24 cellular contexts compared by ENCODE assay signal in genomic region chr7:140375323-140375722, GRCh38. TPM values are rescaled to one million over a fixed set of nuclear protein-coding genes. Genes with fewer than 3 reads are reported as not detected.
DNase-seq lines count a peak whose midpoint lies in the region; ATAC-seq and TF ChIP-seq lines count a peak whose summit lies in the region.
"Had no signal": no experiment of that assay in that cellular context is flagged by ENCODE, and none has a peak within 500 bp of the region (broad histone marks: within the 10 kb centered on the region; RNA-seq: fewer than 3 reads in every experiment).

No MANE protein-coding gene starts in this region.

- no peak for ATAC-seq in activated T-cell treated with anti-CD3 and anti-CD28 coated beads, Interleukin-2, amount 50 U/mL, for 72 hours (replicated peaks in 1 of 2)
- ATAC-seq in CD8-positive, alpha-beta T cell, result no peak
- no peak for ATAC-seq in stimulated activated memory B cell treated with anti-CD40 and anti-IgM and Interleukin-4, amounts not matched to agents 10 μg/mL and 1 μg/mL and 100 μg/mL, for 72 hours
- ATAC-seq in GM21381 (IDR thresholded peaks at IDR 0.05; ENCODE audit: unreplicated experiment), result no peak

- no peaks in the 10 kb centered on the region for H3K27me3 Mint-ChIP-seq in activated T-cell treated with anti-CD3 and anti-CD28 coated beads, Interleukin-2, amount 50 U/mL, for 72 hours (ENCODE audit: low read depth)
- H3K27me3 Mint-ChIP-seq in CD8-positive, alpha-beta T cell (ENCODE audit: low read depth), result no peaks in the 10 kb centered on the region
- H3K27me3 Mint-ChIP-seq in activated T-helper 2 cell treated with anti-CD3 and anti-CD28 coated beads, Interferon-gamma antibody, Interleukin-2, Interleukin-4, amounts not matched to agents 10 μg/mL and 5 μg/mL and 100 μg/mL, durations not matched to agents 14 hours and 24 hours and 36 hours (ENCODE audit: low read depth), result no peaks in the 10 kb centered on the region
- no peaks in the 10 kb centered on the region for H3K27me3 Mint-ChIP-seq in stimulated activated memory B cell treated with anti-CD40 and anti-IgM and Interleukin-4, amounts not matched to agents 10 μg/mL and 1 μg/mL and 100 μg/mL, for 72 hours
- H3K27me3 Mint-ChIP-seq: dendritic cell treated with granulocyte-macrophage colony-stimulating factor and Interleukin-4, amounts not matched to agents 40 ng/mL and 50 ng/mL, for 4 days had no signal

- H3K9me3 Mint-ChIP-seq in activated T-cell treated with anti-CD3 and anti-CD28 coated beads, Interleukin-2, amount 50 U/mL, for 72 hours, result no peaks in the 10 kb centered on the region
- no peaks in the 10 kb centered on the region for H3K9me3 Mint-ChIP-seq in CD8-positive, alpha-beta T cell
- no peaks in the 10 kb centered on the region for H3K9me3 Mint-ChIP-seq in activated T-helper 2 cell treated with anti-CD3 and anti-CD28 coated beads, Interferon-gamma antibody, Interleukin-2, Interleukin-4, amounts not matched to agents 10 μg/mL and 5 μg/mL and 100 μg/mL, durations not matched to agents 14 hours and 24 hours and 36 hours
- no peaks in the 10 kb centered on the region for H3K9me3 Mint-ChIP-seq in stimulated activated memory B cell treated with anti-CD40 and anti-IgM and Interleukin-4, amounts not matched to agents 10 μg/mL and 1 μg/mL and 100 μg/mL, for 72 hours
- H3K9me3 Mint-ChIP-seq: dendritic cell treated with granulocyte-macrophage colony-stimulating factor and Interleukin-4, amounts not matched to agents 40 ng/mL and 50 ng/mL, for 4 days; mesothelial cell of epicardium; nephron had no signal

- peak overlapping the region; percentile 70 to 82 for H3K4me3 Mint-ChIP-seq in activated T-cell treated with anti-CD3 and anti-CD28 coated beads, Interleukin-2, amount 50 U/mL, for 72 hours
- peak overlapping the region; percentile 86 for H3K4me3 Mint-ChIP-seq in CD8-positive, alpha-beta T cell
- peak overlapping the region; percentile 65 for H3K4me3 Mint-ChIP-seq in activated T-helper 2 cell treated with anti-CD3 and anti-CD28 coated beads, Interferon-gamma antibody, Interleukin-2, Interleukin-4, amounts not matched to agents 10 μg/mL and 5 μg/mL and 100 μg/mL, durations not matched to agents 14 hours and 24 hours and 36 hours (ENCODE audit: low read depth)
- H3K4me3 Mint-ChIP-seq in stimulated activated memory B cell treated with anti-CD40 and anti-IgM and Interleukin-4, amounts not matched to agents 10 μg/mL and 1 μg/mL and 100 μg/mL, for 72 hours, result no peak overlapping the region
- H3K4me3 Mint-ChIP-seq: mesothelial cell of epicardium, nephron had no signal

- POLR2A ChIA-PET in CD8-positive, alpha-beta T cell (lab: Charles Lee), result interaction anchor here (0.7 to 2.5 kb wide), 5 partner anchors 9 to 1242 kb away, joined by 3 to 13 read pairs (median 5); partner anchors contain the start of gene SLC37A3

- no peaks in the 10 kb centered on the region for H3K9me3 ChIP-seq in CD8-positive, alpha-beta T cell (ENCODE audit: low read length)
- no peaks in the 10 kb centered on the region for H3K9me3 ChIP-seq in HAP-1
- H3K9me3 ChIP-seq: left ventricle myocardium inferior, suprapubic skin had no signal

- H3K36me3 Mint-ChIP-seq in activated T-cell treated with anti-CD3 and anti-CD28 coated beads, Interleukin-2, amount 50 U/mL, for 72 hours (ENCODE audit: insufficient read depth in 2 of 2), result peaks cover 13 to 27% of the 10 kb centered on the region in 2 donors
- peaks cover 29% of the 10 kb centered on the region for H3K36me3 Mint-ChIP-seq in CD8-positive, alpha-beta T cell
- H3K36me3 Mint-ChIP-seq in activated T-helper 2 cell treated with anti-CD3 and anti-CD28 coated beads, Interferon-gamma antibody, Interleukin-2, Interleukin-4, amounts not matched to agents 10 μg/mL and 5 μg/mL and 100 μg/mL, durations not matched to agents 14 hours and 24 hours and 36 hours (ENCODE audit: low read depth), result peaks cover 76% of the 10 kb centered on the region
- peaks cover 39% of the 10 kb centered on the region for H3K36me3 Mint-ChIP-seq in stimulated activated memory B cell treated with anti-CD40 and anti-IgM and Interleukin-4, amounts not matched to agents 10 μg/mL and 1 μg/mL and 100 μg/mL, for 72 hours

- in situ Hi-C loops in HAP-1 (cut with MboI; ENCODE audit: low sequenced_read_pairs), result no loop called here

- peaks cover 74% of the 10 kb centered on the region for H3K4me1 Mint-ChIP-seq in activated T-cell treated with anti-CD3 and anti-CD28 coated beads, Interleukin-2, amount 50 U/mL, for 72 hours (ENCODE audit: low read depth)
- H3K4me1 Mint-ChIP-seq in CD8-positive, alpha-beta T cell (ENCODE audit: low read depth), result peaks cover 15% of the 10 kb centered on the region
- peaks cover 56% of the 10 kb centered on the region for H3K4me1 Mint-ChIP-seq in activated T-helper 2 cell treated with anti-CD3 and anti-CD28 coated beads, Interferon-gamma antibody, Interleukin-2, Interleukin-4, amounts not matched to agents 10 μg/mL and 5 μg/mL and 100 μg/mL, durations not matched to agents 14 hours and 24 hours and 36 hours (ENCODE audit: low read depth)
- peaks cover 17% of the 10 kb centered on the region for H3K4me1 Mint-ChIP-seq in stimulated activated memory B cell treated with anti-CD40 and anti-IgM and Interleukin-4, amounts not matched to agents 10 μg/mL and 1 μg/mL and 100 μg/mL, for 72 hours
- H3K4me1 Mint-ChIP-seq: mesothelial cell of epicardium, nephron had no signal

- no peak overlapping the region for H3K27ac ChIP-seq in CD8-positive, alpha-beta T cell (ENCODE audit: low read depth, low read length)
- H3K27ac ChIP-seq: left ventricle myocardium inferior, suprapubic skin had no signal

- H3K4me1 ChIP-seq in CD8-positive, alpha-beta T cell (ENCODE audit: insufficient read depth, low read length), result peaks cover 16% of the 10 kb centered on the region
- H3K4me1 ChIP-seq in HAP-1, result no peaks in the 10 kb centered on the region
- H3K4me1 ChIP-seq: left ventricle myocardium inferior, suprapubic skin had no signal

- peaks cover 3% of the 10 kb centered on the region for H3K36me3 ChIP-seq in CD8-positive, alpha-beta T cell (ENCODE audit: insufficient read depth, low read length)
- H3K36me3 ChIP-seq in HAP-1 (replicated peaks), result peaks cover 9% of the 10 kb centered on the region

- H3K4me3 ChIP-seq in CD8-positive, alpha-beta T cell (ENCODE audit: low read depth, low read length), result peak overlapping the region; percentile 34
- H3K4me3 ChIP-seq in HAP-1, result no peak overlapping the region
- H3K4me3 ChIP-seq: left ventricle myocardium inferior, SK-N-MC, skin epidermis, suprapubic skin had no signal

- TF ChIP-seq CTCF in CD8-positive, alpha-beta T cell (IDR thresholded peaks at IDR 0.05), result no peak

- intact Hi-C loops in CD8-positive, alpha-beta T cell (cut with DNase I, micrococcal nuclease), result no loop called here
- intact Hi-C loops in activated T-helper 2 cell treated with anti-CD3 and anti-CD28 coated beads, Interferon-gamma antibody, Interleukin-2, Interleukin-4, amounts not matched to agents 10 μg/mL and 5 μg/mL and 100 μg/mL, durations not matched to agents 14 hours and 24 hours and 36 hours (cut with micrococcal nuclease), result loop anchor here (5.0 kb wide), 3 partner anchors 77 to 163 kb away; no protein-coding TSS in a partner anchor

- no peak for DNase-seq in activated T-cell treated with anti-CD3 and anti-CD28 coated beads, Interleukin-2, amount 50 U/mL, for 72 hours
- no peak for DNase-seq in activated T-cell treated with anti-CD3 and anti-CD28 coated beads, Interleukin-2, amount 50 U/mL, for 1 hour
- no peak for DNase-seq in CD8-positive, alpha-beta T cell
- DNase-seq in activated T-helper 2 cell treated with anti-CD3 and anti-CD28 coated beads, Interferon-gamma antibody, Interleukin-2, Interleukin-4, amounts not matched to agents 10 μg/mL and 5 μg/mL and 100 μg/mL, durations not matched to agents 14 hours and 24 hours and 36 hours (ENCODE audit: low spot score), result no peak
- no peak for DNase-seq in HAP-1 (ENCODE audit: low spot score in 2 of 2)
- DNase-seq: caudate nucleus, left ventricle myocardium inferior, NCI-H1048, NCI-H187 treated with DMSO at 0.1 percent for 48 hours, NCI-H2227 treated with DMSO at 0.1 percent for 48 hours, NCI-H69, T-helper 9 cell had no signal

- CTCF ChIA-PET in CD8-positive, alpha-beta T cell (lab: Charles Lee), result interaction anchor here (0.7 kb wide), 1 partner anchor 81 kb away, joined by 5 read pairs; no protein-coding TSS in a partner anchor

- peak overlapping the region; percentile 97 for H3K27ac Mint-ChIP-seq in activated T-cell treated with anti-CD3 and anti-CD28 coated beads, Interleukin-2, amount 50 U/mL, for 72 hours
- peak overlapping the region; percentile 94 for H3K27ac Mint-ChIP-seq in CD8-positive, alpha-beta T cell
- H3K27ac Mint-ChIP-seq in activated T-helper 2 cell treated with anti-CD3 and anti-CD28 coated beads, Interferon-gamma antibody, Interleukin-2, Interleukin-4, amounts not matched to agents 10 μg/mL and 5 μg/mL and 100 μg/mL, durations not matched to agents 14 hours and 24 hours and 36 hours, result peak overlapping the region; percentile 97
- H3K27ac Mint-ChIP-seq in stimulated activated memory B cell treated with anti-CD40 and anti-IgM and Interleukin-4, amounts not matched to agents 10 μg/mL and 1 μg/mL and 100 μg/mL, for 72 hours, result peak overlapping the region; percentile 80
- H3K27ac Mint-ChIP-seq: mesothelial cell of epicardium, nephron had no signal

- H3K27me3 ChIP-seq in CD8-positive, alpha-beta T cell (ENCODE audit: insufficient read depth, low read length), result no peaks in the 10 kb centered on the region
- H3K27me3 ChIP-seq in HAP-1 (ENCODE audit: low read depth), result no peaks in the 10 kb centered on the region
- H3K27me3 ChIP-seq: suprapubic skin had no signal

RNA-seq across cellular contexts. Expression of gene SLC37A3, which starts 23.0 kb away (rescaled TPM):
- total RNA-seq in activated T-cell treated with anti-CD3 and anti-CD28 coated beads, Interleukin-2, amount 50 U/mL, for 72 hours, result 10 to 100 TPM; 54.0 to 77.7 TPM
- total RNA-seq in CD8-positive, alpha-beta T cell, result 10 to 100 TPM; 28.4 to 32.1 TPM
- 98.3 and 105 TPM in 2 replicates for total RNA-seq in activated T-helper 2 cell treated with anti-CD3 and anti-CD28 coated beads, Interferon-gamma antibody, Interleukin-2, Interleukin-4, amounts not matched to agents 10 μg/mL and 5 μg/mL and 100 μg/mL, durations not matched to agents 14 hours and 24 hours and 36 hours

RNA-seq across cellular contexts. Expression of gene RAB19, which starts 28.5 kb away (rescaled TPM):
- total RNA-seq in activated T-cell treated with anti-CD3 and anti-CD28 coated beads, Interleukin-2, amount 50 U/mL, for 72 hours, result 10 to 100 TPM; 13.7 to 17.5 TPM
- 1 to 10 TPM; 1.9 to 4.2 TPM for total RNA-seq in CD8-positive, alpha-beta T cell
- 12.5 and 14.5 TPM in 2 replicates for total RNA-seq in activated T-helper 2 cell treated with anti-CD3 and anti-CD28 coated beads, Interferon-gamma antibody, Interleukin-2, Interleukin-4, amounts not matched to agents 10 μg/mL and 5 μg/mL and 100 μg/mL, durations not matched to agents 14 hours and 24 hours and 36 hours
- total RNA-seq: astrocyte, glomerular endothelial cell, left ventricle myocardium inferior, osteocyte, RPMI7951 had no signal
